ENCODE assay signal across 11 cellular contexts in genomic region chr4:17781831-17782287, GRCh38. TPM values are rescaled to one million over a fixed set of nuclear protein-coding genes. Genes with fewer than 3 reads are reported as not detected.
DNase-seq lines count a peak whose midpoint lies in the region; ATAC-seq and TF ChIP-seq lines count a peak whose summit lies in the region.
"Had no signal": no experiment of that assay in that cellular context is flagged by ENCODE, and none has a peak within 500 bp of the region (broad histone marks: within the 10 kb centered on the region; RNA-seq: fewer than 3 reads in every experiment).

No MANE protein-coding gene starts in this region.

- no peak for TF ChIP-seq POLR2A in suprapubic skin (IDR thresholded peaks at IDR 0.05)

- peak overlapping the region; percentile 55 for H3K4me3 ChIP-seq in suprapubic skin

- no peaks in the 10 kb centered on the region for H3K36me3 ChIP-seq in suprapubic skin
- H3K36me3 ChIP-seq: transverse colon had no signal

- peaks cover 19% of the 10 kb centered on the region for H3K4me1 ChIP-seq in suprapubic skin

- peak overlapping the region; percentile 3 for H3K4me3 Mint-ChIP-seq in activated CD4-positive, alpha-beta T cell treated with anti-CD3 and anti-CD28 coated beads for 36 hours
- peak overlapping the region; percentile 64 for H3K4me3 Mint-ChIP-seq in MCF 10A (ENCODE audit: unreplicated experiment)

- H3K36me3 Mint-ChIP-seq in activated CD4-positive, alpha-beta T cell treated with anti-CD3 and anti-CD28 coated beads for 36 hours (ENCODE audit: low read depth), result no peaks in the 10 kb centered on the region
- no peaks in the 10 kb centered on the region for H3K36me3 Mint-ChIP-seq in MCF 10A (ENCODE audit: insufficient read depth, unreplicated experiment)

- intact Hi-C loops in activated CD4-positive, alpha-beta T cell treated with anti-CD3 and anti-CD28 coated beads for 36 hours (cut with DNase I, micrococcal nuclease), result no loop called here
- intact Hi-C loops in MCF 10A (cut with micrococcal nuclease), result no loop called here
- intact Hi-C loops in left colon (cut with DNase I, micrococcal nuclease), result no loop called here

- peaks cover 25% of the 10 kb centered on the region for H3K27me3 ChIP-seq in suprapubic skin

- peaks cover 19% of the 10 kb centered on the region for H3K4me1 Mint-ChIP-seq in activated CD4-positive, alpha-beta T cell treated with anti-CD3 and anti-CD28 coated beads for 36 hours
- peaks cover 7% of the 10 kb centered on the region for H3K4me1 Mint-ChIP-seq in MCF 10A (ENCODE audit: insufficient read depth, unreplicated experiment)

- no peak for TF ChIP-seq EP300 in suprapubic skin (IDR thresholded peaks at IDR 0.05)

- ATAC-seq in activated CD4-positive, alpha-beta T cell treated with anti-CD3 and anti-CD28 coated beads for 36 hours, result no peak
- peak; percentile 14 for ATAC-seq in left colon

- WGBS in suprapubic skin, result 13% methylated on average over 27 of the region's 27 CpGs

- no peak overlapping the region for H3K27ac ChIP-seq in suprapubic skin
- H3K27ac ChIP-seq: transverse colon had no signal

- no TSS peak for BruUV-seq in MCF 10A (replicated peaks; lab: Mats Ljungman, UMichigan)

- no peaks in the 10 kb centered on the region for H3K9me3 ChIP-seq in suprapubic skin
- H3K9me3 ChIP-seq: transverse colon had no signal

- CTCF ChIA-PET in activated CD4-positive, alpha-beta T cell treated with anti-CD3 and anti-CD28 coated beads for 36 hours (lab: Charles Lee), result interaction anchor here (1.1 kb wide), 1 partner anchor 28 kb away, joined by 4 read pairs; no protein-coding TSS in a partner anchor
- CTCF ChIA-PET in MCF 10A (lab: Yijun Ruan, JAX), result no interaction called here

- TF ChIP-seq CTCF in MCF 10A (IDR thresholded peaks at IDR 0.05; ENCODE audit: unreplicated experiment), result no peak
- no peak for TF ChIP-seq CTCF in suprapubic skin (IDR thresholded peaks at IDR 0.05)

- POLR2A ChIA-PET in activated CD4-positive, alpha-beta T cell treated with anti-CD3 and anti-CD28 coated beads for 36 hours (lab: Charles Lee), result no interaction called here
- POLR2A ChIA-PET in MCF 10A (lab: Yijun Ruan, JAX), result interaction anchor here (1.0 kb wide), 1 partner anchor 176 kb away, joined by 3 read pairs; no protein-coding TSS in a partner anchor

- no peak for DNase-seq in activated CD4-positive, alpha-beta T cell treated with anti-CD3 and anti-CD28 coated beads for 36 hours
- no peak for DNase-seq in activated CD4-positive, alpha-beta T cell treated with anti-CD3 and anti-CD28 coated beads for 4 hours
- DNase-seq in MCF 10A (ENCODE audit: unreplicated experiment), result no peak
- DNase-seq in left colon, result no peak
- no peak for DNase-seq in suprapubic skin (ENCODE audit: low spot score in 2 of 2)
- no peak for DNase-seq in dermis blood vessel endothelial cell
- no peak for DNase-seq in superior temporal gyrus (ENCODE audit: extremely low spot score)
- DNase-seq in NCI-H446 treated with DMSO at 0.1 percent for 48 hours (lab: John Stamatoyannopoulos, UW), result no peak
- DNase-seq: activated CD4-positive, alpha-beta T cell treated with anti-CD3 and anti-CD28 coated beads for 1 hour; effector memory CD4-positive, alpha-beta T cell; transverse colon had no signal

- H3K9me3 Mint-ChIP-seq in activated CD4-positive, alpha-beta T cell treated with anti-CD3 and anti-CD28 coated beads for 36 hours (ENCODE audit: low read depth), result no peaks in the 10 kb centered on the region
- H3K9me3 Mint-ChIP-seq in MCF 10A (ENCODE audit: unreplicated experiment), result no peaks in the 10 kb centered on the region

- no peak overlapping the region for H3K27ac Mint-ChIP-seq in activated CD4-positive, alpha-beta T cell treated with anti-CD3 and anti-CD28 coated beads for 36 hours
- no peak overlapping the region for H3K27ac Mint-ChIP-seq in MCF 10A (ENCODE audit: low read depth, unreplicated experiment)

- peaks cover 31% of the 10 kb centered on the region for H3K27me3 Mint-ChIP-seq in activated CD4-positive, alpha-beta T cell treated with anti-CD3 and anti-CD28 coated beads for 36 hours
- H3K27me3 Mint-ChIP-seq in MCF 10A (ENCODE audit: insufficient read depth, unreplicated experiment), result peaks cover 26% of the 10 kb centered on the region

RNA-seq across cellular contexts. Expression of gene FAM184B, which starts 0.4 kb away (rescaled TPM):
- under 1 TPM in 1 of 2 experiments, not detected in 1; 0.04 TPM for total RNA-seq in activated CD4-positive, alpha-beta T cell treated with anti-CD3 and anti-CD28 coated beads for 36 hours
- total RNA-seq in MCF 10A (2022) (not detected in 2 replicates), left colon (under 1 TPM; 0.18 to 0.39 TPM), suprapubic skin (under 1 TPM in 3 of 4 donors, not detected in 1; 0.24 to 0.39 (median 0.25) TPM), dermis blood vessel endothelial cell (not detected in 2 replicates)

RNA-seq across cellular contexts. Expression of gene DCAF16, which starts 28.7 kb away (rescaled TPM):
- 10 to 100 TPM; 40.3 to 47.5 TPM for total RNA-seq in activated CD4-positive, alpha-beta T cell treated with anti-CD3 and anti-CD28 coated beads for 36 hours
- 38.0 and 41.4 TPM in 2 replicates for total RNA-seq in MCF 10A (2022)
- 10 to 100 TPM; 24.0 to 27.5 TPM for total RNA-seq in left colon
- total RNA-seq in suprapubic skin, result 10 to 100 TPM; 31.5 to 45.1 (median 33.9) TPM
- total RNA-seq in dermis blood vessel endothelial cell, result 19.2 and 21.4 TPM in 2 replicates

RNA-seq across cellular contexts. Expression of gene NCAPG, which starts 28.9 kb away (rescaled TPM):
- 10 to 100 TPM; 73.8 to 82.8 TPM for total RNA-seq in activated CD4-positive, alpha-beta T cell treated with anti-CD3 and anti-CD28 coated beads for 36 hours
- total RNA-seq in MCF 10A (2022) (23.2 and 38.6 TPM in 2 replicates), left colon (1 to 10 TPM; 2.8 to 4.4 TPM), suprapubic skin (10 to 100 TPM in 1 of 4 donors, 1 to 10 TPM in 3; 1.6 to 10.7 (median 4.2) TPM), dermis blood vessel endothelial cell (16.2 and 78.7 TPM in 2 replicates)
